Comparison of ENCODE assay signal across 20 cellular contexts in genomic region chr7:99219185-99219767, GRCh38. TPM values are rescaled to one million over a fixed set of nuclear protein-coding genes. Genes with fewer than 3 reads are reported as not detected.
DNase-seq lines count a peak whose midpoint lies in the region; FAIRE-seq and TF ChIP-seq lines count a peak whose summit lies in the region.
"Had no signal": no experiment of that assay in that cellular context is flagged by ENCODE, and none has a peak within 500 bp of the region (broad histone marks: within the 10 kb centered on the region; RNA-seq: fewer than 3 reads in every experiment).

No MANE protein-coding gene starts in this region.

- H3K27me3 Mint-ChIP-seq in Calu3 (ENCODE audit: unreplicated experiment), result no peaks in the 10 kb centered on the region
- H3K27me3 Mint-ChIP-seq in chondrocyte (ENCODE audit: low read depth), result peaks cover 5% of the 10 kb centered on the region

- no peak for TF ChIP-seq EP300 in transverse colon (IDR thresholded peaks at IDR 0.05; ENCODE audit: low read depth)

- H3K27ac Mint-ChIP-seq in Calu3 (ENCODE audit: unreplicated experiment) (peak overlapping the region; percentile 63), chondrocyte (ENCODE audit: unreplicated experiment) (no peak overlapping the region)

- H3K4me1 Mint-ChIP-seq in Calu3 (ENCODE audit: low read depth, unreplicated experiment), result peaks cover 11% of the 10 kb centered on the region
- peaks cover 6% of the 10 kb centered on the region for H3K4me1 Mint-ChIP-seq in chondrocyte (ENCODE audit: low read depth)

- CTCF ChIA-PET in Calu3 (lab: Charles Lee), result interaction anchor here (0.6 kb wide), 1 partner anchor 68 kb away, joined by 3 read pairs; no protein-coding TSS in a partner anchor

- peak; percentile 41 for DNase-seq in Calu3
- DNase-seq in chondrocyte (ENCODE audit: low spot score), result peak; percentile 3
- DNase-seq in mucosa of gallbladder (ENCODE audit: low spot score), result peak; percentile 69
- DNase-seq in transverse colon, result peak; percentile 50
- no peak for DNase-seq in HTR-8/SVneo (ENCODE audit: insufficient read length, low spot score)
- no peak for DNase-seq in T1000 (lab: John Stamatoyannopoulos, UW)
- DNase-seq in stimulated activated CD4-positive, alpha-beta T cell treated with anti-CD3 and anti-CD28 coated beads, Interleukin-2, amount 100 ng/mL, for 48 hours, result no peak
- DNase-seq: ACHN; C1 segment of cervical spinal cord; DMS 273 treated with DMSO at 0.1 percent for 48 hours; GDM1; GM23248; HCEC 1CT; NCI-H1105 treated with DMSO at 0.1 percent for 48 hours; NCI-H1694; NCI-H2081 treated with DMSO at 0.1 percent for 48 hours; NK-92 treated with Interleukin-12 subunit alpha and Interleukin-12 subunit beta, amount 100 ng/mL, for 24 hours; Right ventricle myocardium superior had no signal

- TF ChIP-seq CTCF in Calu3 (IDR thresholded peaks at IDR 0.05; ENCODE audit: unreplicated experiment) (no peak), chondrocyte (IDR thresholded peaks at IDR 0.05) (no peak), transverse colon (IDR thresholded peaks at IDR 0.05) (no peak)

- TF ChIP-seq POLR2A in transverse colon (IDR thresholded peaks at IDR 0.05), result no peak

- BruUV-seq in Calu3 (replicated peaks; lab: Mats Ljungman, UMichigan), result no TSS peak

- 39 to 56% methylated on average over 3 to 6 of the region's 6 CpGs for WGBS in transverse colon (ENCODE audit: low coverage in 1 of 2), 2 donors

- no peaks in the 10 kb centered on the region for H3K36me3 ChIP-seq in transverse colon

- peaks cover 0 to 6% (median 0%) of the 10 kb centered on the region in 4 donors for H3K4me1 ChIP-seq in transverse colon

- peak overlapping the region in 1 of 4 donors; percentile 28 for H3K27ac ChIP-seq in transverse colon
- H3K27ac ChIP-seq: GM23248 had no signal

- FAIRE-seq in HTR-8/SVneo (lab: Jason Lieb, UNC), result no peak

- H3K4me3 Mint-ChIP-seq in Calu3 (ENCODE audit: low read depth, unreplicated experiment), result no peak overlapping the region
- no peak overlapping the region for H3K4me3 Mint-ChIP-seq in chondrocyte (ENCODE audit: unreplicated experiment)

- in situ Hi-C loops in transverse colon (cut with MboI; ENCODE audit: low pct_ligation_motif_present in 1 of 4, low pct_unique_long_range_greater_than_20kb in 1 of 4, low sequenced_read_pairs in 3 of 4), result no loop called here

- no peaks in the 10 kb centered on the region for H3K9me3 Mint-ChIP-seq in Calu3 (ENCODE audit: low read depth, unreplicated experiment)
- no peaks in the 10 kb centered on the region for H3K9me3 Mint-ChIP-seq in chondrocyte (ENCODE audit: low read depth)

- no peak overlapping the region for H3K4me3 ChIP-seq in transverse colon
- H3K4me3 ChIP-seq: GM23248 had no signal

- H3K27me3 ChIP-seq in transverse colon, result no peaks in the 10 kb centered on the region

- H3K36me3 Mint-ChIP-seq in Calu3 (ENCODE audit: insufficient read depth, unreplicated experiment) (peaks cover 2% of the 10 kb centered on the region), chondrocyte (ENCODE audit: low read depth) (no peaks in the 10 kb centered on the region)

- intact Hi-C loops in Calu3 (cut with micrococcal nuclease; ENCODE audit: unreplicated experiment) (loop anchor here (2.0 kb wide), 1 partner anchor 56 kb away; no protein-coding TSS in a partner anchor), transverse colon (cut with DNase I; ENCODE audit: low total_unique reads) (no loop called here)

- no peaks in the 10 kb centered on the region for H3K9me3 ChIP-seq in transverse colon

RNA-seq across cellular contexts. Expression of gene KPNA7, which starts 11.4 kb away (rescaled TPM):
- total RNA-seq in Calu3 (2022), result 3.0 and 3.3 TPM in 2 replicates
- not detected in 3 replicates for total RNA-seq in chondrocyte
- 0.58 TPM for total RNA-seq in mucosa of gallbladder
- total RNA-seq in transverse colon, result under 1 TPM in 3 of 4 donors, not detected in 1; 0.60 to 0.82 (median 0.64) TPM
- total RNA-seq: Daoy, GM23248, Right ventricle myocardium superior had no signal

RNA-seq across cellular contexts. Expression of gene MYH16, which starts 53.4 kb away (rescaled TPM):
- 0.61 and 0.97 TPM in 2 replicates for total RNA-seq in Calu3 (2022)
- total RNA-seq in chondrocyte, result not detected in 3 replicates
- 0.32 TPM for total RNA-seq in mucosa of gallbladder
- not detected for total RNA-seq in transverse colon
- total RNA-seq: GM23248, NCI-H460, Right ventricle myocardium superior had no signal

Comparison
In these comparisons a context has a peak if more than half of its experiments do, and no peak if none do; other contexts are left out.
1. DNase-seq: peak in Calu3 (single experiment), chondrocyte (single experiment), mucosa of gallbladder (single experiment) and transverse colon (single experiment); none in HTR-8/SVneo (single experiment), T1000 (single experiment) and stimulated activated CD4-positive, alpha-beta T cell treated with anti-CD3 and anti-CD28 coated beads, Interleukin-2, amount 100 ng/mL, for 48 hours (0 of 2).